Comparison of ENCODE assay signal across 8 cellular contexts in genomic region chr5:119340597-119341218, GRCh38. TPM values are rescaled to one million over a fixed set of nuclear protein-coding genes. Genes with fewer than 3 reads are reported as not detected.
A peak's percentile ranks its signal among the peaks of the same experiment; 100 is the strongest.
DNase-seq lines count a peak whose midpoint lies in the region; ATAC-seq and TF ChIP-seq lines count a peak whose summit lies in the region.

No MANE protein-coding gene starts in this region.

- CTCF ChIA-PET in activated CD8-positive, alpha-beta memory T cell treated with anti-CD3 and anti-CD28 coated beads, Interleukin-2, amount 10 ng/mL, durations not matched to agents 7 days and 5 days (lab: Charles Lee) = interaction anchor here (1.0 to 14.1 kb wide), 13 partner anchors 11 to 353 kb away, joined by 4 to 160 read pairs (median 8); partner anchors contain the start of genes DTWD2 and TNFAIP8

- H3K9me3 ChIP-seq in T-helper 17 cell (ENCODE audit: control insufficient read depth, low read length, poor library complexity, severe bottlenecking) = no peaks in the 10 kb centered on the region

- peaks cover 92% of the 10 kb centered on the region for H3K4me1 Mint-ChIP-seq in activated CD8-positive, alpha-beta memory T cell treated with anti-CD3 and anti-CD28 coated beads, Interleukin-2, amount 10 ng/mL, durations not matched to agents 7 days and 5 days
- peaks cover 80% of the 10 kb centered on the region for H3K4me1 Mint-ChIP-seq in T-helper 17 cell
- peaks cover 27% of the 10 kb centered on the region for H3K4me1 Mint-ChIP-seq in nephron progenitor cell

- TF ChIP-seq CTCF in nephron progenitor cell (IDR thresholded peaks at IDR 0.05) = no peak

- H3K27ac Mint-ChIP-seq in activated CD8-positive, alpha-beta memory T cell treated with anti-CD3 and anti-CD28 coated beads, Interleukin-2, amount 10 ng/mL, durations not matched to agents 7 days and 5 days = peak overlapping the region; percentile 95
- H3K27ac Mint-ChIP-seq in T-helper 17 cell (peak overlapping the region; percentile 99), nephron progenitor cell (peak overlapping the region; percentile 13)

- no peaks in the 10 kb centered on the region for H3K27me3 Mint-ChIP-seq in activated CD8-positive, alpha-beta memory T cell treated with anti-CD3 and anti-CD28 coated beads, Interleukin-2, amount 10 ng/mL, durations not matched to agents 7 days and 5 days
- H3K27me3 Mint-ChIP-seq in T-helper 17 cell (no peaks in the 10 kb centered on the region), nephron progenitor cell (ENCODE audit: low read depth, poor library complexity) (no peaks in the 10 kb centered on the region)

- H3K36me3 Mint-ChIP-seq in activated CD8-positive, alpha-beta memory T cell treated with anti-CD3 and anti-CD28 coated beads, Interleukin-2, amount 10 ng/mL, durations not matched to agents 7 days and 5 days = peaks cover 30% of the 10 kb centered on the region
- H3K36me3 Mint-ChIP-seq in T-helper 17 cell (ENCODE audit: low read depth) = peaks cover 2% of the 10 kb centered on the region
- no peaks in the 10 kb centered on the region for H3K36me3 Mint-ChIP-seq in nephron progenitor cell (ENCODE audit: low read depth)

- DNase-seq in activated CD8-positive, alpha-beta memory T cell treated with anti-CD3 and anti-CD28 coated beads, Interleukin-2, amount 10 ng/mL, durations not matched to agents 7 days and 5 days = peak; percentile 93
- DNase-seq in activated CD8-positive, alpha-beta memory T cell treated with anti-CD3 and anti-CD28 coated beads for 24 hours = no peak
- DNase-seq in T-helper 17 cell = peak in 2 of 3 donors; percentile 24 to 50
- DNase-seq in nephron progenitor cell = no peak
- no peak for DNase-seq in AG20443 (ENCODE audit: low spot score)
- no peak for DNase-seq in amygdala (lab: John Stamatoyannopoulos, UW)
- no peak for DNase-seq in D341Med (ENCODE audit: low spot score)

- ATAC-seq in activated CD8-positive, alpha-beta memory T cell treated with anti-CD3 and anti-CD28 coated beads, Interleukin-2, amount 10 ng/mL, durations not matched to agents 7 days and 5 days = peak; percentile 65
- peak; percentile 44 for ATAC-seq in HG03060 (IDR thresholded peaks at IDR 0.05; ENCODE audit: low read depth, unreplicated experiment)
- peak; percentile 70 for ATAC-seq in T-helper 17 cell

- no peaks in the 10 kb centered on the region for H3K9me3 Mint-ChIP-seq in activated CD8-positive, alpha-beta memory T cell treated with anti-CD3 and anti-CD28 coated beads, Interleukin-2, amount 10 ng/mL, durations not matched to agents 7 days and 5 days (ENCODE audit: low read depth)
- no peaks in the 10 kb centered on the region for H3K9me3 Mint-ChIP-seq in nephron progenitor cell

- H3K4me3 Mint-ChIP-seq in activated CD8-positive, alpha-beta memory T cell treated with anti-CD3 and anti-CD28 coated beads, Interleukin-2, amount 10 ng/mL, durations not matched to agents 7 days and 5 days = peak overlapping the region; percentile 77
- H3K4me3 Mint-ChIP-seq in T-helper 17 cell = peak overlapping the region; percentile 89
- H3K4me3 Mint-ChIP-seq in nephron progenitor cell = no peak overlapping the region

RNA-seq across cellular contexts. Expression of gene TNFAIP8, which starts 15.1 kb away (rescaled TPM):
- 100 to 1,000 TPM; 106 to 109 TPM for total RNA-seq in activated CD8-positive, alpha-beta memory T cell treated with anti-CD3 and anti-CD28 coated beads, Interleukin-2, amount 10 ng/mL, durations not matched to agents 7 days and 5 days
- total RNA-seq in T-helper 17 cell = 100 to 1,000 TPM; 130 to 140 TPM

Comparison
In these comparisons a context has a peak if more than half of its experiments do, and no peak if none do; other contexts are left out.
1. DNase-seq: peak in activated CD8-positive, alpha-beta memory T cell treated with anti-CD3 and anti-CD28 coated beads, Interleukin-2, amount 10 ng/mL, durations not matched to agents 7 days and 5 days (single experiment) and T-helper 17 cell (2 of 3); none in activated CD8-positive, alpha-beta memory T cell treated with anti-CD3 and anti-CD28 coated beads for 24 hours (single experiment), nephron progenitor cell (single experiment), AG20443 (single experiment), amygdala (0 of 56) and D341Med (single experiment).
2. H3K27ac Mint-ChIP-seq: peak in every context shown above with its lines; median percentile 99 in T-helper 17 cell; 95 in activated CD8-positive, alpha-beta memory T cell treated with anti-CD3 and anti-CD28 coated beads, Interleukin-2, amount 10 ng/mL, durations not matched to agents 7 days and 5 days; 13 in nephron progenitor cell.
3. Peak in every context shown above with its lines, with median percentiles within 50 percentile points of each other: ATAC-seq.